ENCODE assay signal across 1 cellular context in the genomic region with DNA sequence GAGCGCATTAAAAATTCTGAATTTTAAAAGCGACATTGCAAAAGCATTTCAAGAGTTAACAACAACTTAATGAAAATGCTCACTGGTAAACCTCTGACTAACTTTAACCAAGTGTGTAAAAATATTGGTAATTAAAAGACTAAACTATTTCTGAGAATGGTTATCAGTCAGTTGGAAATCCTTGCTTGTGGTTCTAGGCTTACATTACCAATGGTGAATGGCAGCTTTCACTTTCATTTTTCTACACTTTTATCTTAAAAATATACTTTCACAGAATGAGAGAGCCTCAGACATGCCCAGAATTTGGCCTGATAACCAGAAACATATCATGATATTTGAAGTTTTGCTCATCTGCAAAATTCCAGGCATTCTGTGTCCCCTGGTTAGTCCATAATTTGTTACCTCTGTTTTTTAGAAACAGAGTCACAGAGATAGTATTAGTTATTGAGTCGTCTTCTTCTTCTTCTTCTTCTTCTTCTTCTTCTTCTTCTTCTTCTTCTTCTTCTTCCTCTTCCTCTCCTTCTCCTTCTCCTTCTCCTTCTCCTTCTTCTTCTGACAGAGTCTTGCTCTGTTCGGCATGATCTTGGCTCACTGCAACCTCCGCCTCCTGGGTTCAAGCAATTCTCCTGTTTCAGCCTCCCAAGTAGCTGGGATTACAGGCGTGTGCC.
TF ChIP-seq lines count a peak whose summit lies in the region.

No MANE protein-coding gene starts in this region.

TF ChIP-seq in K562, 482 proteins besides CTCF, POLR2A, EP300 and RAD21:
- TF ChIP-seq, protein P1, sequence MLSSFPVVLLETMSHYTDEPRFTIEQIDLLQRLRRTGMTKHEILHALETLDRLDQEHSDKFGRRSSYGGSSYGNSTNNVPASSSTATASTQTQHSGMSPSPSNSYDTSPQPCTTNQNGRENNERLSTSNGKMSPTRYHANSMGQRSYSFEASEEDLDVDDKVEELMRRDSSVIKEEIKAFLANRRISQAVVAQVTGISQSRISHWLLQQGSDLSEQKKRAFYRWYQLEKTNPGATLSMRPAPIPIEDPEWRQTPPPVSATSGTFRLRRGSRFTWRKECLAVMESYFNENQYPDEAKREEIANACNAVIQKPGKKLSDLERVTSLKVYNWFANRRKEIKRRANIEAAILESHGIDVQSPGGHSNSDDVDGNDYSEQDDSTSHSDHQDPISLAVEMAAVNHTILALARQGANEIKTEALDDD (IDR thresholded peaks at IDR 0.05) = peak; percentile 74
- TF ChIP-seq, protein P2, sequence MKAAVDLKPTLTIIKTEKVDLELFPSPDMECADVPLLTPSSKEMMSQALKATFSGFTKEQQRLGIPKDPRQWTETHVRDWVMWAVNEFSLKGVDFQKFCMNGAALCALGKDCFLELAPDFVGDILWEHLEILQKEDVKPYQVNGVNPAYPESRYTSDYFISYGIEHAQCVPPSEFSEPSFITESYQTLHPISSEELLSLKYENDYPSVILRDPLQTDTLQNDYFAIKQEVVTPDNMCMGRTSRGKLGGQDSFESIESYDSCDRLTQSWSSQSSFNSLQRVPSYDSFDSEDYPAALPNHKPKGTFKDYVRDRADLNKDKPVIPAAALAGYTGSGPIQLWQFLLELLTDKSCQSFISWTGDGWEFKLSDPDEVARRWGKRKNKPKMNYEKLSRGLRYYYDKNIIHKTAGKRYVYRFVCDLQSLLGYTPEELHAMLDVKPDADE (conservative IDR thresholded peaks at IDR 0.05; ENCODE audit: control insufficient read depth, low read depth, low read length) = no peak
- TF ChIP-seq RBM22 (IDR thresholded peaks at IDR 0.05; ENCODE audit: low read depth, low read length, poor library complexity, severe bottlenecking) (no peak), TEAD4 (IDR thresholded peaks at IDR 0.05; ENCODE audit: low read length) (no peak), TEAD4 (CRISPR knock-in tag; IDR thresholded peaks at IDR 0.05; ENCODE audit: borderline replicate concordance) (no peak), GATA2 (CRISPR knock-in tag; IDR thresholded peaks at IDR 0.05) (no peak), RBBP5 (IDR thresholded peaks at IDR 0.05; ENCODE audit: borderline replicate concordance, insufficient read depth, low read length, poor library complexity, severe bottlenecking) (no peak), ZNF3 (CRISPR knock-in tag; IDR thresholded peaks at IDR 0.05) (no peak)
- TF ChIP-seq, protein P3, sequence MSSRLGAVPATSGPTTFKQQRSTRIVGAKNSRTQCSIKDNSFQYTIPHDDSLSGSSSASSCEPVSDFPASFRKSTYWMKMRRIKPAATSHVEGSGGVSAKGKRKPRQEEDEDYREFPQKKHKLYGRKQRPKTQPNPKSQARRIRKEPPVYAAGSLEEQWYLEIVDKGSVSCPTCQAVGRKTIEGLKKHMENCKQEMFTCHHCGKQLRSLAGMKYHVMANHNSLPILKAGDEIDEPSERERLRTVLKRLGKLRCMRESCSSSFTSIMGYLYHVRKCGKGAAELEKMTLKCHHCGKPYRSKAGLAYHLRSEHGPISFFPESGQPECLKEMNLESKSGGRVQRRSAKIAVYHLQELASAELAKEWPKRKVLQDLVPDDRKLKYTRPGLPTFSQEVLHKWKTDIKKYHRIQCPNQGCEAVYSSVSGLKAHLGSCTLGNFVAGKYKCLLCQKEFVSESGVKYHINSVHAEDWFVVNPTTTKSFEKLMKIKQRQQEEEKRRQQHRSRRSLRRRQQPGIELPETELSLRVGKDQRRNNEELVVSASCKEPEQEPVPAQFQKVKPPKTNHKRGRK (tag; IDR thresholded peaks at IDR 0.05) = peak; percentile 88
TF ChIP-seq in K562: peak in this region for 2.
